Comparison of ENCODE assay signal across 8 cellular contexts in genomic region chr11:86955111-86955673, GRCh38. TPM values are rescaled to one million over a fixed set of nuclear protein-coding genes. Genes with fewer than 3 reads are reported as not detected.
DNase-seq lines count a peak whose midpoint lies in the region; ATAC-seq, FAIRE-seq and TF ChIP-seq lines count a peak whose summit lies in the region.

Gene FZD4 (minus strand): TSS chr11:86955395. CDS start chr11:86955085, 310 bp downstream.

- peak within 1 kb of the TSS; percentile 37 for H3K4ac ChIP-seq in trophoblast cell (ENCODE audit: low read depth, low read length)

- no peaks in the 10 kb centered on the region for H4K20me1 ChIP-seq in Karpas-422 (ENCODE audit: insufficient read depth, low read depth, low read length)

- H2AFZ ChIP-seq in Karpas-422 (ENCODE audit: low read length) = peak within 1 kb of the TSS; percentile 94
- peak within 1 kb of the TSS; percentile 79 for H2AFZ ChIP-seq in trophoblast cell (ENCODE audit: insufficient read depth, low read length, poor library complexity)

- H3K9ac ChIP-seq in Karpas-422 (ENCODE audit: low read length) (peak within 1 kb of the TSS; percentile 70), trophoblast cell (ENCODE audit: low read length) (peak within 1 kb of the TSS; percentile 81)

- H4K8ac ChIP-seq in trophoblast cell (ENCODE audit: low read depth, low read length) = peak within 1 kb of the TSS; percentile 70

- H3K4me2 ChIP-seq in Karpas-422 (ENCODE audit: low read depth, low read length, poor library complexity, severe bottlenecking) = peak within 1 kb of the TSS; percentile 91
- peak within 1 kb of the TSS; percentile 99 for H3K4me2 ChIP-seq in trophoblast cell (ENCODE audit: low read length)

- H2BK120ac ChIP-seq in trophoblast cell (ENCODE audit: insufficient read depth, low read length, poor library complexity) = peak within 1 kb of the TSS; percentile 48

- H2BK5ac ChIP-seq in trophoblast cell (ENCODE audit: low read depth, low read length, poor library complexity) = peak within 1 kb of the TSS; percentile 55

- TF ChIP-seq POLR2A in H54 (IDR thresholded peaks at IDR 0.05; ENCODE audit: low read depth, low read length) = peak; percentile 90

- H3K14ac ChIP-seq in trophoblast cell (ENCODE audit: low read length) = peak within 1 kb of the TSS; percentile 74

- no peak within 1 kb of the TSS for H2AK5ac ChIP-seq in trophoblast cell (ENCODE audit: low read length)

- no peaks in the 10 kb centered on the region for H3K9me3 ChIP-seq in Karpas-422 (ENCODE audit: low read length)
- no peaks in the 10 kb centered on the region for H3K9me3 ChIP-seq in trophoblast cell (ENCODE audit: insufficient read depth, low read depth, low read length)

- peak within 1 kb of the TSS; percentile 67 for H4K91ac ChIP-seq in trophoblast cell (ENCODE audit: low read depth, low read length)

- H3K18ac ChIP-seq in trophoblast cell (ENCODE audit: low read length) = peak within 1 kb of the TSS; percentile 72

- H3K36me3 ChIP-seq in Karpas-422 (ENCODE audit: insufficient read depth, low read length) = no peaks in the 10 kb centered on the region
- peaks cover 3 to 10% of the 10 kb centered on the region in 2 experiments for H3K36me3 ChIP-seq in trophoblast cell (ENCODE audit: control insufficient read depth in 1 of 2, insufficient read depth in 2 of 2, low read length in 2 of 2)

- H3K23ac ChIP-seq in trophoblast cell (ENCODE audit: low read length) = no peak within 1 kb of the TSS

- H3K79me1 ChIP-seq in trophoblast cell (ENCODE audit: low read length) = peaks cover 13% of the 10 kb centered on the region

- H3K27me3 ChIP-seq in Karpas-422 (ENCODE audit: low read length) = no peaks in the 10 kb centered on the region
- H3K27me3 ChIP-seq in trophoblast cell (ENCODE audit: insufficient read depth, low read length) = no peaks in the 10 kb centered on the region

- H3K4me1 ChIP-seq in Karpas-422 (ENCODE audit: low read length) (peaks cover 33% of the 10 kb centered on the region), trophoblast cell (ENCODE audit: control insufficient read depth in 1 of 2, insufficient read depth in 2 of 2, low read length in 2 of 2) (peaks cover 8 to 9% of the 10 kb centered on the region in 2 experiments)

- no peak for TF ChIP-seq CTCF in GM12864 (IDR thresholded peaks at IDR 0.05; ENCODE audit: low read depth, low read length, missing control alignments)

- peak within 1 kb of the TSS; percentile 35 for H4K12ac ChIP-seq in trophoblast cell (ENCODE audit: low read depth, low read length)

- peak within 1 kb of the TSS; percentile 27 for H2BK12ac ChIP-seq in trophoblast cell (ENCODE audit: low read length)

- no peak for FAIRE-seq in H54 (lab: Jason Lieb, UNC)

- no peaks in the 10 kb centered on the region for H3K9me2 ChIP-seq in Karpas-422 (replicated peaks; ENCODE audit: insufficient read depth, low read length)

- ATAC-seq in left cardiac atrium = peak; percentile 93 to 96

- H3K27ac ChIP-seq in Karpas-422 (ENCODE audit: low read length) (no peak within 1 kb of the TSS), angular gyrus (ENCODE audit: low read depth, low read length) (peak within 1 kb of the TSS; percentile 90), trophoblast cell (ENCODE audit: low read depth, low read length) (peak within 1 kb of the TSS; percentile 59)

- DNase-seq in GM12864 (ENCODE audit: low read depth) = no peak
- DNase-seq in H54 (ENCODE audit: insufficient read length, low spot score) = peak; percentile 60
- peak; percentile 97 for DNase-seq in Karpas-422
- peak; percentile 61 to 81 for DNase-seq in SHP77 (lab: John Stamatoyannopoulos, UW)
- peak; percentile 93 for DNase-seq in left cardiac atrium
- peak; percentile 87 to 91 for DNase-seq in trophoblast cell
- no peak for DNase-seq in GF-D8 (lab: John Stamatoyannopoulos, UW)

- H3K79me2 ChIP-seq in Karpas-422 (ENCODE audit: low read length) (no peaks in the 10 kb centered on the region), trophoblast cell (ENCODE audit: control insufficient read depth, insufficient read depth, low read length, poor library complexity) (peaks cover 4% of the 10 kb centered on the region)

- intact Hi-C loops in left cardiac atrium (cut with DNase I) = loop anchor here in 1 of 2 donors (5.0 to 10.0 kb wide), 2 partner anchors 82 to 160 kb away; partner anchors contain the start of gene TMEM135

- no CpG with 5 or more reads among the region's 71 CpGs for WGBS in trophoblast cell (ENCODE audit: extremely low coverage, insufficient coverage, insufficient read length)

- H3K4me3 ChIP-seq in GM12864 (ENCODE audit: low read depth, low read length) = peak within 1 kb of the TSS; percentile 56
- H3K4me3 ChIP-seq in Karpas-422 (ENCODE audit: low read length) = peak within 1 kb of the TSS; percentile 69
- peak within 1 kb of the TSS; percentile 80 for H3K4me3 ChIP-seq in trophoblast cell (ENCODE audit: low read depth, low read length)

RNA-seq across cellular contexts. Expression of gene FZD4, which starts in this region (rescaled TPM):
- 1.8 and 1.9 TPM in 2 replicates for total RNA-seq in Karpas-422 (2014; rRNA removed; shearing (Covaris generic); ENCODE audit: low replicate concordance)
- 10 to 100 TPM; 45.5 to 54.2 TPM for total RNA-seq in left cardiac atrium
- 2.8 and 3.0 TPM in 2 replicates for polyA plus RNA-seq in trophoblast cell (2013)

Comparison
In these comparisons a context has a peak if more than half of its experiments do, and no peak if none do; other contexts are left out.
1. RNA of gene FZD4 (total RNA-seq): 45.5 to 54.2 TPM in left cardiac atrium; 1.8 to 1.9 TPM in Karpas-422; every median in the first group is over 10 times any median in the second.
2. DNase-seq: peak in H54 (single experiment), Karpas-422 (single experiment), SHP77 (2 of 2), left cardiac atrium (single experiment) and trophoblast cell (2 of 2); none in GM12864 (single experiment) and GF-D8 (single experiment).
3. Peak in every context shown above with its lines, with median percentiles within 50 percentile points of each other: H3K4me3 ChIP-seq.